In the genomic region with DNA sequence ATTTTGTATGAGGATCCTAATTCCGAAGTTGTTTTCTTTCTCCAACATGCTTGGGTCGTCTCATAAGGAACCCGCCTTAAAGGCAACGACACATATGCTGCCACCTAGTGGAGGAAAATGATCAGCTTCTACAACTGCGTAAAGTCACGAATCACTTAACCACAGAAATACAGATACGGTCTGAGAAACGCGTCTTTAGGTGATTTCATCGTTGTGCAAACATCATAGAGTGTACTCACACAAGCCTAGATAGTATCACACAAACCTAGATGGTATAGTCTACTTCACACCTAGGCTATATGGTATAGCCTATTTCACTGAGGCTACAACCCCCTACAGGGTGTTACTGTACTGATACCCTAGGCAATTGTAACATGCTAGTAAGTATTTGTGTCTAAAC, we compare ENCODE assay signal across 1 cellular context.
TF ChIP-seq lines count a peak whose summit lies in the region.

No MANE protein-coding gene starts in this region.

TF ChIP-seq in GM23338, 12 proteins besides CTCF, POLR2A, EP300 and RAD21 (continued from another document):
- no peak for TF ChIP-seq NANOG (IDR thresholded peaks at IDR 0.05; ENCODE audit: borderline replicate concordance)
- TF ChIP-seq ZNF114 (CRISPR knock-in tag; IDR thresholded peaks at IDR 0.05) = no peak
- TF ChIP-seq, protein P1, sequence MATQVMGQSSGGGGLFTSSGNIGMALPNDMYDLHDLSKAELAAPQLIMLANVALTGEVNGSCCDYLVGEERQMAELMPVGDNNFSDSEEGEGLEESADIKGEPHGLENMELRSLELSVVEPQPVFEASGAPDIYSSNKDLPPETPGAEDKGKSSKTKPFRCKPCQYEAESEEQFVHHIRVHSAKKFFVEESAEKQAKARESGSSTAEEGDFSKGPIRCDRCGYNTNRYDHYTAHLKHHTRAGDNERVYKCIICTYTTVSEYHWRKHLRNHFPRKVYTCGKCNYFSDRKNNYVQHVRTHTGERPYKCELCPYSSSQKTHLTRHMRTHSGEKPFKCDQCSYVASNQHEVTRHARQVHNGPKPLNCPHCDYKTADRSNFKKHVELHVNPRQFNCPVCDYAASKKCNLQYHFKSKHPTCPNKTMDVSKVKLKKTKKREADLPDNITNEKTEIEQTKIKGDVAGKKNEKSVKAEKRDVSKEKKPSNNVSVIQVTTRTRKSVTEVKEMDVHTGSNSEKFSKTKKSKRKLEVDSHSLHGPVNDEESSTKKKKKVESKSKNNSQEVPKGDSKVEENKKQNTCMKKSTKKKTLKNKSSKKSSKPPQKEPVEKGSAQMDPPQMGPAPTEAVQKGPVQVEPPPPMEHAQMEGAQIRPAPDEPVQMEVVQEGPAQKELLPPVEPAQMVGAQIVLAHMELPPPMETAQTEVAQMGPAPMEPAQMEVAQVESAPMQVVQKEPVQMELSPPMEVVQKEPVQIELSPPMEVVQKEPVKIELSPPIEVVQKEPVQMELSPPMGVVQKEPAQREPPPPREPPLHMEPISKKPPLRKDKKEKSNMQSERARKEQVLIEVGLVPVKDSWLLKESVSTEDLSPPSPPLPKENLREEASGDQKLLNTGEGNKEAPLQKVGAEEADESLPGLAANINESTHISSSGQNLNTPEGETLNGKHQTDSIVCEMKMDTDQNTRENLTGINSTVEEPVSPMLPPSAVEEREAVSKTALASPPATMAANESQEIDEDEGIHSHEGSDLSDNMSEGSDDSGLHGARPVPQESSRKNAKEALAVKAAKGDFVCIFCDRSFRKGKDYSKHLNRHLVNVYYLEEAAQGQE (IDR thresholded peaks at IDR 0.05; ENCODE audit: unreplicated experiment) = no peak
- no peak for TF ChIP-seq EZH2 (IDR thresholded peaks at IDR 0.05; ENCODE audit: low read depth, unreplicated experiment)
